ENCODE assay signal across 10 cellular contexts in genomic region chr12:53061404-53062010, GRCh38. TPM values are rescaled to one million over a fixed set of nuclear protein-coding genes. Genes with fewer than 3 reads are reported as not detected.
DNase-seq lines count a peak whose midpoint lies in the region; ATAC-seq, FAIRE-seq and TF ChIP-seq lines count a peak whose summit lies in the region.
"Had no signal": no experiment of that assay in that cellular context is flagged by ENCODE, and none has a peak within 500 bp of the region (broad histone marks: within the 10 kb centered on the region; RNA-seq: fewer than 3 reads in every experiment).

No MANE protein-coding gene starts in this region.

- no peaks in the 10 kb centered on the region for H3K9me3 ChIP-seq in HCT116 (ENCODE audit: control insufficient read depth in 1 of 2, insufficient read depth in 1 of 2, low read depth in 1 of 2, low read length in 2 of 2)
- H3K9me3 ChIP-seq in endothelial cell of umbilical vein (replicated peaks; ENCODE audit: control insufficient read depth, insufficient read depth, low read length): no peaks in the 10 kb centered on the region
- H3K9me3 ChIP-seq in skeletal muscle tissue (ENCODE audit: control insufficient read depth in 3 of 3, low read length in 3 of 3): no peaks in the 10 kb centered on the region
- no peaks in the 10 kb centered on the region for H3K9me3 ChIP-seq in naive thymus-derived CD4-positive, alpha-beta T cell (ENCODE audit: control insufficient read depth in 2 of 3, low read length in 3 of 3)

- no peak overlapping the region for H3K4me3 ChIP-seq in HCT116 (replicated peaks in 1 of 2; ENCODE audit: low read depth in 1 of 2, low read length in 2 of 2)
- no peak overlapping the region for H3K4me3 ChIP-seq in endothelial cell of umbilical vein (replicated peaks in 1 of 3; ENCODE audit: insufficient read depth in 1 of 3, low read depth in 1 of 3, low read length in 3 of 3)
- no peak overlapping the region for H3K4me3 ChIP-seq in skeletal muscle tissue (ENCODE audit: low read length in 3 of 3)
- H3K4me3 ChIP-seq in naive thymus-derived CD4-positive, alpha-beta T cell (ENCODE audit: low read length): no peak overlapping the region

- no peaks in the 10 kb centered on the region for H3K9me1 ChIP-seq in endothelial cell of umbilical vein (replicated peaks; ENCODE audit: control insufficient read depth, extremely low read depth, insufficient read depth, low read length)

- no peak for TF ChIP-seq RAD21 in HCT116 (IDR thresholded peaks at IDR 0.05; ENCODE audit: low read depth)

- H3K27ac ChIP-seq in HCT116 (ENCODE audit: low read depth, low read length) (peak overlapping the region; percentile 45), endothelial cell of umbilical vein (ENCODE audit: insufficient read depth, low read depth, low read length) (no peak overlapping the region), skeletal muscle tissue (ENCODE audit: low read depth, low read length) (peak overlapping the region; percentile 38)
- no peak overlapping the region for H3K27ac ChIP-seq in naive thymus-derived CD4-positive, alpha-beta T cell (ENCODE audit: low read depth, low read length)

- H2AFZ ChIP-seq in HCT116 (ENCODE audit: low read depth, low read length, poor library complexity, severe bottlenecking): no peak overlapping the region
- H2AFZ ChIP-seq in endothelial cell of umbilical vein (ENCODE audit: low read depth, low read length): no peak overlapping the region

- FAIRE-seq in endothelial cell of umbilical vein (lab: Jason Lieb, UNC): peak; percentile 4

- dilution Hi-C loops in endothelial cell of umbilical vein (cut with MboI; ENCODE audit: extremely low pct_ligation_motif_present, low sequenced_read_pairs): no loop called here

- no peaks in the 10 kb centered on the region for H3K9me2 ChIP-seq in HCT116 (ENCODE audit: insufficient read depth)

- peaks cover 12% of the 10 kb centered on the region for H3K36me3 Mint-ChIP-seq in activated T-helper 1 cell treated with anti-CD3 and anti-CD28 coated beads, Interleukin-12 subunit alpha, Interleukin-12 subunit beta, Interleukin-2, Interleukin-4 antibody, amounts not matched to agents 30 ng/mL and 10 ng/mL and 1 ng/mL, durations not matched to agents 14 hours and 24 hours and 36 hours (ENCODE audit: low read depth)
- peaks cover 0 to 15% (median 5%) of the 10 kb centered on the region in 5 donors for H3K36me3 Mint-ChIP-seq in naive thymus-derived CD4-positive, alpha-beta T cell

- H3K4me1 Mint-ChIP-seq in activated T-helper 1 cell treated with anti-CD3 and anti-CD28 coated beads, Interleukin-12 subunit alpha, Interleukin-12 subunit beta, Interleukin-2, Interleukin-4 antibody, amounts not matched to agents 30 ng/mL and 10 ng/mL and 1 ng/mL, durations not matched to agents 14 hours and 24 hours and 36 hours (ENCODE audit: low read depth): peaks cover 5% of the 10 kb centered on the region
- peaks cover 0 to 8% (median 5%) of the 10 kb centered on the region in 7 donors for H3K4me1 Mint-ChIP-seq in naive thymus-derived CD4-positive, alpha-beta T cell

- TF ChIP-seq POLR2A in HCT116 (IDR thresholded peaks at IDR 0.05; ENCODE audit: borderline replicate concordance, extremely low read depth, insufficient read depth, insufficient read length) (no peak), endothelial cell of umbilical vein (IDR thresholded peaks at IDR 0.05; ENCODE audit: low read depth, low read length) (no peak)

- H3K9ac ChIP-seq in HCT116 (ENCODE audit: low read length) (peak overlapping the region; percentile 39), endothelial cell of umbilical vein (replicated peaks; ENCODE audit: extremely low read depth, insufficient read depth, low read length) (no peak overlapping the region), skeletal muscle tissue (ENCODE audit: low read depth in 1 of 3, low read length in 3 of 3) (peak overlapping the region; percentile 33 to 51 (median 45))

- POLR2A ChIA-PET in HCT116 (lab: Charles Lee) (interaction anchor here (0.9 to 1.9 kb wide), 8 partner anchors 7 to 91 kb away, joined by 3 to 8 read pairs (median 4); partner anchors contain the start of gene SPRYD3), endothelial cell of umbilical vein (lab: Charles Lee) (no interaction called here)
- POLR2A ChIA-PET in naive thymus-derived CD4-positive, alpha-beta T cell (lab: Charles Lee): interaction anchor here (1.3 kb wide), 1 partner anchor 18 kb away, joined by 6 read pairs; the partner anchor contains the start of gene SPRYD3

- BruUV-seq in HCT116 (replicated peaks; lab: Mats Ljungman, UMichigan) (no TSS peak), endothelial cell of umbilical vein (replicated peaks; lab: Mats Ljungman, UMichigan) (no TSS peak)

- no peak overlapping the region for H3K4me3 Mint-ChIP-seq in activated T-helper 1 cell treated with anti-CD3 and anti-CD28 coated beads, Interleukin-12 subunit alpha, Interleukin-12 subunit beta, Interleukin-2, Interleukin-4 antibody, amounts not matched to agents 30 ng/mL and 10 ng/mL and 1 ng/mL, durations not matched to agents 14 hours and 24 hours and 36 hours
- no peak overlapping the region for H3K4me3 Mint-ChIP-seq in naive thymus-derived CD4-positive, alpha-beta T cell
- H3K4me3 Mint-ChIP-seq: IgD-negative memory B cell had no signal

- H3K27me3 ChIP-seq in HCT116 (ENCODE audit: insufficient read depth, low read length): no peaks in the 10 kb centered on the region
- no peaks in the 10 kb centered on the region for H3K27me3 ChIP-seq in endothelial cell of umbilical vein (ENCODE audit: control insufficient read depth in 2 of 2, insufficient read depth in 2 of 2, low read length in 2 of 2)
- H3K27me3 ChIP-seq in skeletal muscle tissue (ENCODE audit: control insufficient read depth in 3 of 3, insufficient read depth in 3 of 3, low read length in 3 of 3): no peaks in the 10 kb centered on the region
- H3K27me3 ChIP-seq in naive thymus-derived CD4-positive, alpha-beta T cell (ENCODE audit: control insufficient read depth in 2 of 2, insufficient read depth in 2 of 2, low read length in 2 of 2): no peaks in the 10 kb centered on the region

- CTCF ChIA-PET in HCT116 (lab: Charles Lee) (interaction anchor here (0.5 to 1.7 kb wide), 15 partner anchors 8 to 177 kb away, joined by 3 to 20 read pairs (median 5); partner anchors contain the start of gene SPRYD3), endothelial cell of umbilical vein (lab: Charles Lee) (interaction anchor here (0.7 to 14.2 kb wide), 6 partner anchors 9 to 136 kb away, joined by 3 to 463 read pairs (median 6); partner anchors contain the start of genes IGFBP6 and SOAT2)
- CTCF ChIA-PET in naive thymus-derived CD4-positive, alpha-beta T cell (lab: Charles Lee): interaction anchor here (0.6 to 1.5 kb wide), 4 partner anchors 10 to 175 kb away, joined by 3 to 4 read pairs (median 3); partner anchors contain the start of gene SOAT2

- no peaks in the 10 kb centered on the region for H3K9me3 Mint-ChIP-seq in activated T-helper 1 cell treated with anti-CD3 and anti-CD28 coated beads, Interleukin-12 subunit alpha, Interleukin-12 subunit beta, Interleukin-2, Interleukin-4 antibody, amounts not matched to agents 30 ng/mL and 10 ng/mL and 1 ng/mL, durations not matched to agents 14 hours and 24 hours and 36 hours
- no peaks in the 10 kb centered on the region for H3K9me3 Mint-ChIP-seq in naive thymus-derived CD4-positive, alpha-beta T cell
- H3K9me3 Mint-ChIP-seq: IgD-negative memory B cell had no signal

- peaks cover 3% of the 10 kb centered on the region; the same call in 1 of the 2 replicates for H4K20me1 ChIP-seq in HCT116 (ENCODE audit: insufficient read depth)
- H4K20me1 ChIP-seq in endothelial cell of umbilical vein (replicated peaks; ENCODE audit: control insufficient read depth, extremely low read depth, insufficient read depth, low read length): no peaks in the 10 kb centered on the region

- RAD21 ChIA-PET in HCT116 (lab: Charles Lee; ENCODE audit: low non-redundant PET in 1 of 2, low total read pairs in 2 of 2, uncharacterized antibody in 2 of 2, unreplicated experiment in 2 of 2): interaction anchor here (1.0 to 1.3 kb wide), 5 partner anchors 13 to 176 kb away, joined by 3 to 7 read pairs (median 5); no protein-coding TSS in a partner anchor

- H3K36me3 ChIP-seq in HCT116 (ENCODE audit: control insufficient read depth in 1 of 2, insufficient read depth in 2 of 2, low read length in 2 of 2) (peaks cover 3 to 25% of the 10 kb centered on the region in 2 experiments; a peak in 3 of 4 replicates), endothelial cell of umbilical vein (ENCODE audit: control insufficient read depth in 2 of 2, extremely low read depth in 1 of 2, insufficient read depth in 2 of 2, low read length in 2 of 2) (peaks cover 5 to 50% of the 10 kb centered on the region in 2 experiments), skeletal muscle tissue (ENCODE audit: control insufficient read depth in 3 of 3, insufficient read depth in 3 of 3, low read length in 3 of 3) (peaks cover 60 to 70% (median 69%) of the 10 kb centered on the region in 3 donors)
- H3K36me3 ChIP-seq in naive thymus-derived CD4-positive, alpha-beta T cell (ENCODE audit: control insufficient read depth in 2 of 3, insufficient read depth in 3 of 3, low read length in 3 of 3): peaks cover 0 to 32% (median 4%) of the 10 kb centered on the region in 3 experiments

- no peaks in the 10 kb centered on the region for H3K27me3 Mint-ChIP-seq in activated T-helper 1 cell treated with anti-CD3 and anti-CD28 coated beads, Interleukin-12 subunit alpha, Interleukin-12 subunit beta, Interleukin-2, Interleukin-4 antibody, amounts not matched to agents 30 ng/mL and 10 ng/mL and 1 ng/mL, durations not matched to agents 14 hours and 24 hours and 36 hours (ENCODE audit: insufficient read depth)
- no peaks in the 10 kb centered on the region for H3K27me3 Mint-ChIP-seq in naive thymus-derived CD4-positive, alpha-beta T cell
- H3K27me3 Mint-ChIP-seq: IgD-negative memory B cell had no signal

- DNase-seq in HCT116 (ENCODE audit: low read depth, low spot score) (peak; percentile 63), NCI-H510A treated with DMSO at 0.1 percent for 48 hours (lab: John Stamatoyannopoulos, UW) (peak; percentile 91), endothelial cell of umbilical vein (ENCODE audit: low read depth, low spot score) (no peak)
- DNase-seq in activated T-helper 1 cell treated with anti-CD3 and anti-CD28 coated beads, Interleukin-12 subunit alpha, Interleukin-12 subunit beta, Interleukin-2, Interleukin-4 antibody, amounts not matched to agents 30 ng/mL and 10 ng/mL and 1 ng/mL, durations not matched to agents 14 hours and 24 hours and 36 hours (ENCODE audit: low spot score): no peak
- DNase-seq in naive thymus-derived CD4-positive, alpha-beta T cell: no peak

- no peaks in the 10 kb centered on the region for H3K79me2 ChIP-seq in HCT116 (ENCODE audit: insufficient read depth, low read length)
- H3K79me2 ChIP-seq in endothelial cell of umbilical vein (ENCODE audit: control insufficient read depth, insufficient read depth, low read length): no peaks in the 10 kb centered on the region

- ATAC-seq in HCT116: peak; percentile 77
- ATAC-seq in GM18868 (IDR thresholded peaks at IDR 0.05; ENCODE audit: unreplicated experiment): no peak
- ATAC-seq in HG03460 (IDR thresholded peaks at IDR 0.05; ENCODE audit: unreplicated experiment): no peak
- ATAC-seq in naive thymus-derived CD4-positive, alpha-beta T cell: no peak

- TF ChIP-seq CTCF in HCT116 (IDR thresholded peaks at IDR 0.05 in 2 of 3, conservative IDR thresholded peaks at IDR 0.05 in 1 of 3; ENCODE audit: borderline replicate concordance in 1 of 3, insufficient read depth in 1 of 3, low read depth in 2 of 3, low read length in 2 of 3) (peak in 2 of 3 experiments; percentile 66 to 75; a peak in 4 of 6 replicates), endothelial cell of umbilical vein (IDR thresholded peaks at IDR 0.05; ENCODE audit: extremely low read depth in 1 of 2, insufficient read depth in 1 of 2, low read depth in 1 of 2, low read length in 2 of 2) (no peak)

- H3K27ac Mint-ChIP-seq in activated T-helper 1 cell treated with anti-CD3 and anti-CD28 coated beads, Interleukin-12 subunit alpha, Interleukin-12 subunit beta, Interleukin-2, Interleukin-4 antibody, amounts not matched to agents 30 ng/mL and 10 ng/mL and 1 ng/mL, durations not matched to agents 14 hours and 24 hours and 36 hours: no peak overlapping the region
- H3K27ac Mint-ChIP-seq in naive thymus-derived CD4-positive, alpha-beta T cell: peak overlapping the region in 1 of 9 donors; percentile 43

- H3K4me1 ChIP-seq in HCT116 (ENCODE audit: control insufficient read depth in 1 of 2, insufficient read depth in 2 of 2, low read length in 2 of 2): peaks cover 23 to 35% of the 10 kb centered on the region in 2 experiments
- peaks cover 16% of the 10 kb centered on the region for H3K4me1 ChIP-seq in endothelial cell of umbilical vein (ENCODE audit: control insufficient read depth, extremely low read depth, insufficient read depth, low read length)
- H3K4me1 ChIP-seq in skeletal muscle tissue (ENCODE audit: control insufficient read depth in 3 of 3, insufficient read depth in 3 of 3, low read length in 3 of 3): peaks cover 60 to 83% (median 64%) of the 10 kb centered on the region in 3 donors
- H3K4me1 ChIP-seq in naive thymus-derived CD4-positive, alpha-beta T cell (ENCODE audit: control insufficient read depth in 2 of 2, insufficient read depth in 2 of 2, low read length in 2 of 2): peaks cover 0 to 3% of the 10 kb centered on the region in 2 donors

- H3K4me2 ChIP-seq in HCT116 (ENCODE audit: low read length) (peak overlapping the region; percentile 76), endothelial cell of umbilical vein (ENCODE audit: insufficient read depth, low read length) (no peak overlapping the region)

- intact Hi-C loops in HCT116 (cut with micrococcal nuclease) (loop anchor here (10.0 kb wide), 1 partner anchor 223 kb away; no protein-coding TSS in a partner anchor), endothelial cell of umbilical vein (cut with micrococcal nuclease) (loop anchor here (1.0 kb wide), 1 partner anchor 11 kb away; the partner anchor contains the start of gene TNS2)
- intact Hi-C loops in activated T-helper 1 cell treated with anti-CD3 and anti-CD28 coated beads, Interleukin-12 subunit alpha, Interleukin-12 subunit beta, Interleukin-2, Interleukin-4 antibody, amounts not matched to agents 30 ng/mL and 10 ng/mL and 1 ng/mL, durations not matched to agents 14 hours and 24 hours and 36 hours (cut with micrococcal nuclease): no loop called here
- intact Hi-C loops in naive thymus-derived CD4-positive, alpha-beta T cell (cut with micrococcal nuclease): no loop called here

RNA-seq across cellular contexts. Expression of gene TNS2, which starts 11.6 kb away (rescaled TPM):
- total RNA-seq in HCT116 (2021; ENCODE audit: unreplicated experiment) (25.7 TPM), endothelial cell of umbilical vein (106 and 119 TPM in 2 replicates), skeletal muscle tissue (21.9 TPM)
- polyA plus RNA-seq in HCT116 (2012): 16.3 and 17.3 TPM in 2 replicates
- polyA plus RNA-seq in endothelial cell of umbilical vein: 84.5 and 119 TPM in 2 replicates
- polyA plus RNA-seq in endothelial cell of umbilical vein (2011; cell fraction: cytosol; rRNA removed): 49.3 and 62.6 TPM in 2 replicates
- 356 and 431 TPM in 2 replicates for polyA plus RNA-seq in endothelial cell of umbilical vein (2011; cell fraction: nucleus; rRNA removed)
- polyA plus RNA-seq in endothelial cell of umbilical vein (2012): 32.4 and 40.1 TPM in 2 replicates
- polyA minus RNA-seq in endothelial cell of umbilical vein: 104 and 105 TPM in 2 replicates
- polyA minus RNA-seq in endothelial cell of umbilical vein (2011; cell fraction: cytosol; rRNA and poly(A)+ RNA removed): 8.6 TPM
- 163 and 183 TPM in 2 replicates for polyA minus RNA-seq in endothelial cell of umbilical vein (2011; cell fraction: nucleus; rRNA and poly(A)+ RNA removed)
- 2.7 and 3.1 TPM in 2 replicates for total RNA-seq in activated T-helper 1 cell treated with anti-CD3 and anti-CD28 coated beads, Interleukin-12 subunit alpha, Interleukin-12 subunit beta, Interleukin-2, Interleukin-4 antibody, amounts not matched to agents 30 ng/mL and 10 ng/mL and 1 ng/mL, durations not matched to agents 14 hours and 24 hours and 36 hours
- 1 to 10 TPM in 4 of 5 experiments, under 1 TPM in 1; 0.73 to 4.4 (median 2.5) TPM for total RNA-seq in naive thymus-derived CD4-positive, alpha-beta T cell
- polyA plus RNA-seq in naive thymus-derived CD4-positive, alpha-beta T cell: under 1 TPM; 0.26 to 0.30 TPM
- polyA plus RNA-seq: IgD-negative memory B cell had no signal

RNA-seq across cellular contexts. Expression of gene SPRYD3, which starts 17.7 kb away (rescaled TPM):
- total RNA-seq in HCT116 (2021; ENCODE audit: unreplicated experiment) (47.5 TPM), endothelial cell of umbilical vein (31.7 and 39.2 TPM in 2 replicates), skeletal muscle tissue (13.0 TPM)
- 48.1 and 55.1 TPM in 2 replicates for polyA plus RNA-seq in HCT116 (2012)
- 38.6 and 39.6 TPM in 2 replicates for polyA plus RNA-seq in endothelial cell of umbilical vein
- polyA plus RNA-seq in endothelial cell of umbilical vein (2011; cell fraction: cytosol; rRNA removed): 27.2 and 27.3 TPM in 2 replicates
- 30.9 and 32.1 TPM in 2 replicates for polyA plus RNA-seq in endothelial cell of umbilical vein (2011; cell fraction: nucleus; rRNA removed)
- 27.6 and 35.4 TPM in 2 replicates for polyA plus RNA-seq in endothelial cell of umbilical vein (2012)
- polyA minus RNA-seq in endothelial cell of umbilical vein: 41.8 and 45.3 TPM in 2 replicates
- polyA minus RNA-seq in endothelial cell of umbilical vein (2011; cell fraction: cytosol; rRNA and poly(A)+ RNA removed): 28.4 TPM
- polyA minus RNA-seq in endothelial cell of umbilical vein (2011; cell fraction: nucleus; rRNA and poly(A)+ RNA removed): 13.6 and 18.1 TPM in 2 replicates
- 41.2 and 42.6 TPM in 2 replicates for total RNA-seq in activated T-helper 1 cell treated with anti-CD3 and anti-CD28 coated beads, Interleukin-12 subunit alpha, Interleukin-12 subunit beta, Interleukin-2, Interleukin-4 antibody, amounts not matched to agents 30 ng/mL and 10 ng/mL and 1 ng/mL, durations not matched to agents 14 hours and 24 hours and 36 hours
- total RNA-seq in naive thymus-derived CD4-positive, alpha-beta T cell: 10 to 100 TPM; 33.0 to 48.0 (median 36.4) TPM
- polyA plus RNA-seq in naive thymus-derived CD4-positive, alpha-beta T cell: 10 to 100 TPM; 48.5 to 57.6 TPM

RNA-seq across cellular contexts. Expression of gene IGFBP6, which starts 36.0 kb away (rescaled TPM):
- 83.4 TPM for total RNA-seq in HCT116 (2021; ENCODE audit: unreplicated experiment)
- polyA plus RNA-seq in HCT116 (2012): 89.0 and 110 TPM in 2 replicates
- 11.6 and 14.1 TPM in 2 replicates for total RNA-seq in endothelial cell of umbilical vein
- polyA plus RNA-seq in endothelial cell of umbilical vein: 18.2 TPM in 2 replicates
- polyA plus RNA-seq in endothelial cell of umbilical vein (2011; cell fraction: cytosol; rRNA removed): 13.8 and 17.0 TPM in 2 replicates
- polyA plus RNA-seq in endothelial cell of umbilical vein (2011; cell fraction: nucleus; rRNA removed): 4.4 and 4.9 TPM in 2 replicates
- polyA plus RNA-seq in endothelial cell of umbilical vein (2012): 8.8 and 16.2 TPM in 2 replicates
- 4.0 and 11.3 TPM in 2 replicates for polyA minus RNA-seq in endothelial cell of umbilical vein
- 25.2 TPM for polyA minus RNA-seq in endothelial cell of umbilical vein (2011; cell fraction: cytosol; rRNA and poly(A)+ RNA removed)
- 1.4 and 1.6 TPM in 2 replicates for polyA minus RNA-seq in endothelial cell of umbilical vein (2011; cell fraction: nucleus; rRNA and poly(A)+ RNA removed)
- 89.8 TPM for total RNA-seq in skeletal muscle tissue
- 0.81 TPM in 1 of 2 replicates, not detected in the other for total RNA-seq in activated T-helper 1 cell treated with anti-CD3 and anti-CD28 coated beads, Interleukin-12 subunit alpha, Interleukin-12 subunit beta, Interleukin-2, Interleukin-4 antibody, amounts not matched to agents 30 ng/mL and 10 ng/mL and 1 ng/mL, durations not matched to agents 14 hours and 24 hours and 36 hours
- under 1 TPM in 3 of 5 experiments, not detected in 2; 0.34 to 0.56 (median 0.54) TPM for total RNA-seq in naive thymus-derived CD4-positive, alpha-beta T cell
- polyA plus RNA-seq in naive thymus-derived CD4-positive, alpha-beta T cell: under 1 TPM; 0.41 to 0.81 TPM

RNA-seq across cellular contexts. Expression of gene SOAT2, which starts 41.8 kb away (rescaled TPM):
- total RNA-seq in HCT116 (2021; ENCODE audit: unreplicated experiment): 0.17 TPM
- polyA plus RNA-seq in HCT116 (2012): 0.14 and 0.22 TPM in 2 replicates
- not detected in 2 replicates for total RNA-seq in endothelial cell of umbilical vein
- polyA plus RNA-seq in endothelial cell of umbilical vein: not detected in 2 replicates
- polyA plus RNA-seq in endothelial cell of umbilical vein (2011; cell fraction: cytosol; rRNA removed): not detected in 2 replicates
- not detected in 2 replicates for polyA plus RNA-seq in endothelial cell of umbilical vein (2011; cell fraction: nucleus; rRNA removed)
- not detected in 2 replicates for polyA plus RNA-seq in endothelial cell of umbilical vein (2012)
- polyA minus RNA-seq in endothelial cell of umbilical vein: not detected in 2 replicates
- polyA minus RNA-seq in endothelial cell of umbilical vein (2011; cell fraction: cytosol; rRNA and poly(A)+ RNA removed): not detected
- polyA minus RNA-seq in endothelial cell of umbilical vein (2011; cell fraction: nucleus; rRNA and poly(A)+ RNA removed): not detected in 2 replicates
- under 0.01 TPM for total RNA-seq in skeletal muscle tissue
- total RNA-seq in activated T-helper 1 cell treated with anti-CD3 and anti-CD28 coated beads, Interleukin-12 subunit alpha, Interleukin-12 subunit beta, Interleukin-2, Interleukin-4 antibody, amounts not matched to agents 30 ng/mL and 10 ng/mL and 1 ng/mL, durations not matched to agents 14 hours and 24 hours and 36 hours: not detected in 2 replicates
- total RNA-seq in naive thymus-derived CD4-positive, alpha-beta T cell: under 1 TPM in 4 of 5 experiments, not detected in 1; 0.35 to 0.69 (median 0.51) TPM
- polyA plus RNA-seq in naive thymus-derived CD4-positive, alpha-beta T cell: under 1 TPM in 1 of 2 donors, not detected in 1; 0.31 TPM
- total RNA-seq: fibroblast of villous mesenchyme had no signal
- polyA plus RNA-seq: IgD-negative memory B cell had no signal

RNA-seq across cellular contexts. Expression of gene EIF4B, which starts 55.3 kb away (rescaled TPM):
- 809 TPM for total RNA-seq in HCT116 (2021; ENCODE audit: unreplicated experiment)
- 589 and 640 TPM in 2 replicates for polyA plus RNA-seq in HCT116 (2012)
- 372 and 382 TPM in 2 replicates for total RNA-seq in endothelial cell of umbilical vein
- polyA plus RNA-seq in endothelial cell of umbilical vein: 169 and 233 TPM in 2 replicates
- 339 and 375 TPM in 2 replicates for polyA plus RNA-seq in endothelial cell of umbilical vein (2011; cell fraction: cytosol; rRNA removed)
- polyA plus RNA-seq in endothelial cell of umbilical vein (2011; cell fraction: nucleus; rRNA removed): 236 and 267 TPM in 2 replicates
- 268 and 415 TPM in 2 replicates for polyA plus RNA-seq in endothelial cell of umbilical vein (2012)
- 718 and 745 TPM in 2 replicates for polyA minus RNA-seq in endothelial cell of umbilical vein
- 585 TPM for polyA minus RNA-seq in endothelial cell of umbilical vein (2011; cell fraction: cytosol; rRNA and poly(A)+ RNA removed)
- polyA minus RNA-seq in endothelial cell of umbilical vein (2011; cell fraction: nucleus; rRNA and poly(A)+ RNA removed): 147 and 171 TPM in 2 replicates
- 1,005 TPM for total RNA-seq in skeletal muscle tissue
- 463 and 473 TPM in 2 replicates for total RNA-seq in activated T-helper 1 cell treated with anti-CD3 and anti-CD28 coated beads, Interleukin-12 subunit alpha, Interleukin-12 subunit beta, Interleukin-2, Interleukin-4 antibody, amounts not matched to agents 30 ng/mL and 10 ng/mL and 1 ng/mL, durations not matched to agents 14 hours and 24 hours and 36 hours
- 100 to 1,000 TPM; 380 to 919 (median 833) TPM for total RNA-seq in naive thymus-derived CD4-positive, alpha-beta T cell
- polyA plus RNA-seq in naive thymus-derived CD4-positive, alpha-beta T cell: 100 to 1,000 TPM; 134 to 145 TPM

Comparison
In these comparisons a context has a peak if more than half of its experiments do, and no peak if none do; other contexts are left out.
1. DNase-seq: peak in HCT116 (single experiment) and NCI-H510A treated with DMSO at 0.1 percent for 48 hours (single experiment); none in endothelial cell of umbilical vein (single experiment), activated T-helper 1 cell treated with anti-CD3 and anti-CD28 coated beads, Interleukin-12 subunit alpha, Interleukin-12 subunit beta, Interleukin-2, Interleukin-4 antibody, amounts not matched to agents 30 ng/mL and 10 ng/mL and 1 ng/mL, durations not matched to agents 14 hours and 24 hours and 36 hours (single experiment) and naive thymus-derived CD4-positive, alpha-beta T cell (0 of 9).
2. H3K27ac ChIP-seq: peak in HCT116 (single experiment) and skeletal muscle tissue (single experiment); none in endothelial cell of umbilical vein (single experiment) and naive thymus-derived CD4-positive, alpha-beta T cell (single experiment).
3. CTCF ChIP-seq: peak in HCT116 (2 of 3); none in endothelial cell of umbilical vein (0 of 2).
4. intact Hi-C loops: an anchor here in HCT116 (10.0 kb wide) and endothelial cell of umbilical vein (1.0 kb wide); none called in activated T-helper 1 cell treated with anti-CD3 and anti-CD28 coated beads, Interleukin-12 subunit alpha, Interleukin-12 subunit beta, Interleukin-2, Interleukin-4 antibody, amounts not matched to agents 30 ng/mL and 10 ng/mL and 1 ng/mL, durations not matched to agents 14 hours and 24 hours and 36 hours and naive thymus-derived CD4-positive, alpha-beta T cell.